1 cellular context compared by ENCODE assay signal in the genomic region with DNA sequence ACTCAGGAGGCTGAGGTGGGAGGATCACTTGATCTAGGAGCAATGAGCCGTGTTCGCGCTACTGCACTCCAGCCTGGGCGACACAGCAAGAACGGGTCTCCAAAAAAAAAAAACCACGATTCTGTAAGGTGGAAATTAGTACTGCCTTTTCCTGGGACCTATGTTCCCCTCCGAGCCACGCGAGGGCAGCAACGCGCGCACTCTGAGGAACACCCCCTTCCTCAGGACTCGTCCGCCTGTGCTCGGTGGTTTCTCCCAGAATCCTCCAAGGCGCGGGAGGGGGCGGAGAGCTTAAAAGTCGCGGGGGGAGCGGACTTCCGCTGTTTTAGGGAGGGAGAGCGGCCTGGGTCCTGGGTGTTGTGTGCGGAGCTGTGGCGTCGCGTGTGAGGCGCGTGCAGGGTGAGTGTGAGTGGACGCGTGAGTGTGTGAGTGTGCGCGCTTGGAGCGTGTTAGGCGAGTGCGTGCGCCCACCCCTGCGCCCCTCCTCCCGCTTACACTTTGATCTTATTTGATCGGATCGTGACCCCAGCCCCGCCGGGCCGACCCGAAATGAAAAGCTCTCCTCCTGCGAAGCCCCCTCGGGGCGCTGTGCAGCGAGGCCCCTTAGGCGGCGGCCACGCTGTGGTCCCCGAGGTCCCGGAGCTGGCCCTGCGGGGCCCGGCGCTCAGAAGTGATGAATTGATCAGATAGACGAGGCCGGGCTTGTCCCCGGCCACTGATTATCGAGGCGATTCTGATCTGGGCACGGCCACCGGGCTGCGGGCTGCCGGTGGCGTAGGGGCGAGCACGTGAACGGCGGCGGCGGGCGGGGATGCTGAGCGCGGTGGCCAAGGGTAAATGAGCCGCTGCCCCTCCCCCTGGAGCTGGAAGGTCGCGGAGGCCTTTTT.
A peak's percentile ranks its signal among the peaks of the same experiment; 100 is the strongest.
TF ChIP-seq lines count a peak whose summit lies in the region.

No MANE protein-coding gene starts in this region.

TF ChIP-seq in HEK293, 187 proteins besides CTCF, POLR2A, EP300 and RAD21 (continued from another document):
- TF ChIP-seq ZNF248 (tag by site-specific recombination; IDR thresholded peaks at IDR 0.05) (no peak), ZNF660 (tag by site-specific recombination; IDR thresholded peaks at IDR 0.05) (peak; percentile 96), ZNF157 (tag by site-specific recombination; IDR thresholded peaks at IDR 0.05) (no peak), ZNF2 (tag by site-specific recombination; IDR thresholded peaks at IDR 0.05) (peak; percentile 88), ZNF776 (tag by site-specific recombination; IDR thresholded peaks at IDR 0.05; ENCODE audit: borderline replicate concordance) (no peak), SP7 (tag by site-specific recombination; IDR thresholded peaks at IDR 0.05) (peak; percentile 95), MYNN (tag by site-specific recombination; IDR thresholded peaks at IDR 0.05; ENCODE audit: borderline replicate concordance) (peak; percentile 84), ZNF626 (tag by site-specific recombination; IDR thresholded peaks at IDR 0.05) (no peak), EGR2 (tag by site-specific recombination; IDR thresholded peaks at IDR 0.05; ENCODE audit: low read depth) (peak; percentile 86), ZNF138 (tag by site-specific recombination; IDR thresholded peaks at IDR 0.05; ENCODE audit: borderline replicate concordance) (no peak), FEZF1 (tag by site-specific recombination; IDR thresholded peaks at IDR 0.05) (no peak; the same call in 1 of the 2 replicates), ZNF521 (tag by site-specific recombination; IDR thresholded peaks at IDR 0.05) (no peak), KLF17 (tag by site-specific recombination; IDR thresholded peaks at IDR 0.05) (peak; percentile 98), ZBTB8A (tag by site-specific recombination; IDR thresholded peaks at IDR 0.05) (peak; percentile 46; the same call in 1 of the 2 replicates), GLI4 (tag by site-specific recombination; IDR thresholded peaks at IDR 0.05) (peak; percentile 84; the same call in 1 of the 2 replicates), ZNF155 (tag by site-specific recombination; IDR thresholded peaks at IDR 0.05) (no peak), ZNF548 (tag by site-specific recombination; IDR thresholded peaks at IDR 0.05) (no peak), ZNF174 (tag by site-specific recombination; IDR thresholded peaks at IDR 0.05) (no peak), ZNF10 (tag by site-specific recombination; IDR thresholded peaks at IDR 0.05) (peak; percentile 77), ELK4 (IDR thresholded peaks at IDR 0.05; ENCODE audit: borderline replicate concordance, low read depth, low read length) (no peak), ZNF223 (tag by site-specific recombination; IDR thresholded peaks at IDR 0.05) (no peak), ZNF112 (tag by site-specific recombination; IDR thresholded peaks at IDR 0.05) (no peak), ZSCAN23 (tag by site-specific recombination; IDR thresholded peaks at IDR 0.05) (peak; percentile 92; the same call in 1 of the 2 replicates)
- TF ChIP-seq, protein P1, sequence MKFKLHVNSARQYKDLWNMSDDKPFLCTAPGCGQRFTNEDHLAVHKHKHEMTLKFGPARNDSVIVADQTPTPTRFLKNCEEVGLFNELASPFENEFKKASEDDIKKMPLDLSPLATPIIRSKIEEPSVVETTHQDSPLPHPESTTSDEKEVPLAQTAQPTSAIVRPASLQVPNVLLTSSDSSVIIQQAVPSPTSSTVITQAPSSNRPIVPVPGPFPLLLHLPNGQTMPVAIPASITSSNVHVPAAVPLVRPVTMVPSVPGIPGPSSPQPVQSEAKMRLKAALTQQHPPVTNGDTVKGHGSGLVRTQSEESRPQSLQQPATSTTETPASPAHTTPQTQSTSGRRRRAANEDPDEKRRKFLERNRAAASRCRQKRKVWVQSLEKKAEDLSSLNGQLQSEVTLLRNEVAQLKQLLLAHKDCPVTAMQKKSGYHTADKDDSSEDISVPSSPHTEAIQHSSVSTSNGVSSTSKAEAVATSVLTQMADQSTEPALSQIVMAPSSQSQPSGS (tag by site-specific recombination; IDR thresholded peaks at IDR 0.05; ENCODE audit: low read depth): no peak
- TF ChIP-seq, protein P2, sequence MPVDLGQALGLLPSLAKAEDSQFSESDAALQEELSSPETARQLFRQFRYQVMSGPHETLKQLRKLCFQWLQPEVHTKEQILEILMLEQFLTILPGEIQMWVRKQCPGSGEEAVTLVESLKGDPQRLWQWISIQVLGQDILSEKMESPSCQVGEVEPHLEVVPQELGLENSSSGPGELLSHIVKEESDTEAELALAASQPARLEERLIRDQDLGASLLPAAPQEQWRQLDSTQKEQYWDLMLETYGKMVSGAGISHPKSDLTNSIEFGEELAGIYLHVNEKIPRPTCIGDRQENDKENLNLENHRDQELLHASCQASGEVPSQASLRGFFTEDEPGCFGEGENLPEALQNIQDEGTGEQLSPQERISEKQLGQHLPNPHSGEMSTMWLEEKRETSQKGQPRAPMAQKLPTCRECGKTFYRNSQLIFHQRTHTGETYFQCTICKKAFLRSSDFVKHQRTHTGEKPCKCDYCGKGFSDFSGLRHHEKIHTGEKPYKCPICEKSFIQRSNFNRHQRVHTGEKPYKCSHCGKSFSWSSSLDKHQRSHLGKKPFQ (tag by site-specific recombination; IDR thresholded peaks at IDR 0.05): peak; percentile 86
- TF ChIP-seq, protein P3, sequence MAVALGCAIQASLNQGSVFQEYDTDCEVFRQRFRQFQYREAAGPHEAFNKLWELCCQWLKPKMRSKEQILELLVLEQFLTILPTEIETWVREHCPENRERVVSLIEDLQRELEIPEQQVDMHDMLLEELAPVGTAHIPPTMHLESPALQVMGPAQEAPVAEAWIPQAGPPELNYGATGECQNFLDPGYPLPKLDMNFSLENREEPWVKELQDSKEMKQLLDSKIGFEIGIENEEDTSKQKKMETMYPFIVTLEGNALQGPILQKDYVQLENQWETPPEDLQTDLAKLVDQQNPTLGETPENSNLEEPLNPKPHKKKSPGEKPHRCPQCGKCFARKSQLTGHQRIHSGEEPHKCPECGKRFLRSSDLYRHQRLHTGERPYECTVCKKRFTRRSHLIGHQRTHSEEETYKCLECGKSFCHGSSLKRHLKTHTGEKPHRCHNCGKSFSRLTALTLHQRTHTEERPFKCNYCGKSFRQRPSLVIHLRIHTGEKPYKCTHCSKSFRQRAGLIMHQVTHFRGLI (tag by site-specific recombination; IDR thresholded peaks at IDR 0.05): peak; percentile 43; the same call in 1 of the 2 replicates
- TF ChIP-seq, protein P4, sequence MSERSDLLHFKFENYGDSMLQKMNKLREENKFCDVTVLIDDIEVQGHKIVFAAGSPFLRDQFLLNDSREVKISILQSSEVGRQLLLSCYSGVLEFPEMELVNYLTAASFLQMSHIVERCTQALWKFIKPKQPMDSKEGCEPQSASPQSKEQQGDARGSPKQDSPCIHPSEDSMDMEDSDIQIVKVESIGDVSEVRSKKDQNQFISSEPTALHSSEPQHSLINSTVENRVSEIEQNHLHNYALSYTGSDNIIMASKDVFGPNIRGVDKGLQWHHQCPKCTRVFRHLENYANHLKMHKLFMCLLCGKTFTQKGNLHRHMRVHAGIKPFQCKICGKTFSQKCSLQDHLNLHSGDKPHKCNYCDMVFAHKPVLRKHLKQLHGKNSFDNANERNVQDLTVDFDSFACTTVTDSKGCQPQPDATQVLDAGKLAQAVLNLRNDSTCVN (tag by site-specific recombination; optimal IDR thresholded peaks at IDR 0.05): peak; percentile 99
